In the genomic region with DNA sequence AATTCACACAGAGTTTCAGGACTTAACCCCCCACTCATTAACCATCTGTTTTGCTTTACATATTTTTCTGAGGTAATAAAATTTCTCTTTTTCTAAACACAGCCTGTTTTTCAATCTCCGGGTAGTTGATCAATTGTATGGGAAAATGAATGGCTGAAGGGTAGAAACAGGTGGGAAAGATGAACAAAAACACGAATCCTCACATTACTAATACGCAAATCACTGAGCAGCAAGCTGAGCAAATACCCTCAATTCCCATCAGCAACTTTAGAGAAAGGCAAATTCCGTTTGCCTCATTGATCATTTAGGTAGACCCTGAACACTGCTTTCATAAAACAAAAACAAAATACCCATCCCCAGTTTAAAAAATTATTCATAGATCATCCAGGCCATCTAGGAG, we compare ENCODE assay signal across 1 cellular context.
A peak's percentile ranks its signal among the peaks of the same experiment; 100 is the strongest.
TF ChIP-seq lines count a peak whose summit lies in the region.

No MANE protein-coding gene starts in this region.

TF ChIP-seq in GM12878, 131 proteins besides CTCF, POLR2A, EP300 and RAD21 (continues in another document):
- no peak for TF ChIP-seq SMAD5 (IDR thresholded peaks at IDR 0.05; ENCODE audit: low read depth)
- peak; percentile 73 for TF ChIP-seq JUNB (IDR thresholded peaks at IDR 0.05)
- no peak for TF ChIP-seq PKNOX1 (IDR thresholded peaks at IDR 0.05)
- peak; percentile 27; the same call in 1 of the 2 replicates for TF ChIP-seq NFIC (IDR thresholded peaks at IDR 0.05; ENCODE audit: low read depth, low read length)
- TF ChIP-seq ETV6 (conservative IDR thresholded peaks at IDR 0.05 in 1 of 2, IDR thresholded peaks at IDR 0.05 in 1 of 2; ENCODE audit: borderline replicate concordance in 1 of 2, low read depth in 1 of 2) = no peak
- no peak for TF ChIP-seq NR2F1 (conservative IDR thresholded peaks at IDR 0.05)
- no peak for TF ChIP-seq STAT1 (conservative IDR thresholded peaks at IDR 0.05)
- no peak for TF ChIP-seq CEBPZ (IDR thresholded peaks at IDR 0.05; ENCODE audit: low read depth, low read length)
- no peak for TF ChIP-seq PRDM15 (CRISPR knock-in tag; IDR thresholded peaks at IDR 0.05)
- no peak for TF ChIP-seq MXI1 (IDR thresholded peaks at IDR 0.05; ENCODE audit: low read depth, low read length)
- TF ChIP-seq, protein P1, sequence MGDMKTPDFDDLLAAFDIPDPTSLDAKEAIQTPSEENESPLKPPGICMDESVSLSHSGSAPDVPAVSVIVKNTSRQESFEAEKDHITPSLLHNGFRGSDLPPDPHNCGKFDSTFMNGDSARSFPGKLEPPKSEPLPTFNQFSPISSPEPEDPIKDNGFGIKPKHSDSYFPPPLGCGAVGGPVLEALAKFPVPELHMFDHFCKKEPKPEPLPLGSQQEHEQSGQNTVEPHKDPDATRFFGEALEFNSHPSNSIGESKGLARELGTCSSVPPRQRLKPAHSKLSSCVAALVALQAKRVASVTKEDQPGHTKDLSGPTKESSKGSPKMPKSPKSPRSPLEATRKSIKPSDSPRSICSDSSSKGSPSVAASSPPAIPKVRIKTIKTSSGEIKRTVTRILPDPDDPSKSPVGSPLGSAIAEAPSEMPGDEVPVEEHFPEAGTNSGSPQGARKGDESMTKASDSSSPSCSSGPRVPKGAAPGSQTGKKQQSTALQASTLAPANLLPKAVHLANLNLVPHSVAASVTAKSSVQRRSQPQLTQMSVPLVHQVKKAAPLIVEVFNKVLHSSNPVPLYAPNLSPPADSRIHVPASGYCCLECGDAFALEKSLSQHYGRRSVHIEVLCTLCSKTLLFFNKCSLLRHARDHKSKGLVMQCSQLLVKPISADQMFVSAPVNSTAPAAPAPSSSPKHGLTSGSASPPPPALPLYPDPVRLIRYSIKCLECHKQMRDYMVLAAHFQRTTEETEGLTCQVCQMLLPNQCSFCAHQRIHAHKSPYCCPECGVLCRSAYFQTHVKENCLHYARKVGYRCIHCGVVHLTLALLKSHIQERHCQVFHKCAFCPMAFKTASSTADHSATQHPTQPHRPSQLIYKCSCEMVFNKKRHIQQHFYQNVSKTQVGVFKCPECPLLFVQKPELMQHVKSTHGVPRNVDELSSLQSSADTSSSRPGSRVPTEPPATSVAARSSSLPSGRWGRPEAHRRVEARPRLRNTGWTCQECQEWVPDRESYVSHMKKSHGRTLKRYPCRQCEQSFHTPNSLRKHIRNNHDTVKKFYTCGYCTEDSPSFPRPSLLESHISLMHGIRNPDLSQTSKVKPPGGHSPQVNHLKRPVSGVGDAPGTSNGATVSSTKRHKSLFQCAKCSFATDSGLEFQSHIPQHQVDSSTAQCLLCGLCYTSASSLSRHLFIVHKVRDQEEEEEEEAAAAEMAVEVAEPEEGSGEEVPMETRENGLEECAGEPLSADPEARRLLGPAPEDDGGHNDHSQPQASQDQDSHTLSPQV (IDR thresholded peaks at IDR 0.05) = no peak
- TF ChIP-seq, protein P2, sequence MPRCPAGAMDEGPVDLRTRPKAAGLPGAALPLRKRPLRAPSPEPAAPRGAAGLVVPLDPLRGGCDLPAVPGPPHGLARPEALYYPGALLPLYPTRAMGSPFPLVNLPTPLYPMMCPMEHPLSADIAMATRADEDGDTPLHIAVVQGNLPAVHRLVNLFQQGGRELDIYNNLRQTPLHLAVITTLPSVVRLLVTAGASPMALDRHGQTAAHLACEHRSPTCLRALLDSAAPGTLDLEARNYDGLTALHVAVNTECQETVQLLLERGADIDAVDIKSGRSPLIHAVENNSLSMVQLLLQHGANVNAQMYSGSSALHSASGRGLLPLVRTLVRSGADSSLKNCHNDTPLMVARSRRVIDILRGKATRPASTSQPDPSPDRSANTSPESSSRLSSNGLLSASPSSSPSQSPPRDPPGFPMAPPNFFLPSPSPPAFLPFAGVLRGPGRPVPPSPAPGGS (IDR thresholded peaks at IDR 0.05; ENCODE audit: borderline replicate concordance, insufficient read depth, low read depth, low read length, poor library complexity, severe bottlenecking) = peak; percentile 84
- peak; percentile 49; the same call in 1 of the 2 replicates for TF ChIP-seq IRF4 (IDR thresholded peaks at IDR 0.05; ENCODE audit: low read depth, low read length)
- TF ChIP-seq YBX1 (IDR thresholded peaks at IDR 0.05) = no peak
- no peak for TF ChIP-seq NR2C1 (IDR thresholded peaks at IDR 0.05)
- TF ChIP-seq, protein P3, sequence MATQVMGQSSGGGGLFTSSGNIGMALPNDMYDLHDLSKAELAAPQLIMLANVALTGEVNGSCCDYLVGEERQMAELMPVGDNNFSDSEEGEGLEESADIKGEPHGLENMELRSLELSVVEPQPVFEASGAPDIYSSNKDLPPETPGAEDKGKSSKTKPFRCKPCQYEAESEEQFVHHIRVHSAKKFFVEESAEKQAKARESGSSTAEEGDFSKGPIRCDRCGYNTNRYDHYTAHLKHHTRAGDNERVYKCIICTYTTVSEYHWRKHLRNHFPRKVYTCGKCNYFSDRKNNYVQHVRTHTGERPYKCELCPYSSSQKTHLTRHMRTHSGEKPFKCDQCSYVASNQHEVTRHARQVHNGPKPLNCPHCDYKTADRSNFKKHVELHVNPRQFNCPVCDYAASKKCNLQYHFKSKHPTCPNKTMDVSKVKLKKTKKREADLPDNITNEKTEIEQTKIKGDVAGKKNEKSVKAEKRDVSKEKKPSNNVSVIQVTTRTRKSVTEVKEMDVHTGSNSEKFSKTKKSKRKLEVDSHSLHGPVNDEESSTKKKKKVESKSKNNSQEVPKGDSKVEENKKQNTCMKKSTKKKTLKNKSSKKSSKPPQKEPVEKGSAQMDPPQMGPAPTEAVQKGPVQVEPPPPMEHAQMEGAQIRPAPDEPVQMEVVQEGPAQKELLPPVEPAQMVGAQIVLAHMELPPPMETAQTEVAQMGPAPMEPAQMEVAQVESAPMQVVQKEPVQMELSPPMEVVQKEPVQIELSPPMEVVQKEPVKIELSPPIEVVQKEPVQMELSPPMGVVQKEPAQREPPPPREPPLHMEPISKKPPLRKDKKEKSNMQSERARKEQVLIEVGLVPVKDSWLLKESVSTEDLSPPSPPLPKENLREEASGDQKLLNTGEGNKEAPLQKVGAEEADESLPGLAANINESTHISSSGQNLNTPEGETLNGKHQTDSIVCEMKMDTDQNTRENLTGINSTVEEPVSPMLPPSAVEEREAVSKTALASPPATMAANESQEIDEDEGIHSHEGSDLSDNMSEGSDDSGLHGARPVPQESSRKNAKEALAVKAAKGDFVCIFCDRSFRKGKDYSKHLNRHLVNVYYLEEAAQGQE (IDR thresholded peaks at IDR 0.05; ENCODE audit: low read depth, low read length) = no peak
- TF ChIP-seq ATF2 (IDR thresholded peaks at IDR 0.05; ENCODE audit: low read length) = peak; percentile 85
- TF ChIP-seq CBFB (IDR thresholded peaks at IDR 0.05; ENCODE audit: low read depth) = no peak
- no peak for TF ChIP-seq BACH1 (IDR thresholded peaks at IDR 0.05; ENCODE audit: borderline replicate concordance)
- TF ChIP-seq ESRRA (IDR thresholded peaks at IDR 0.05; ENCODE audit: low read length) = no peak
- no peak for TF ChIP-seq BRCA1 (IDR thresholded peaks at IDR 0.05; ENCODE audit: low read depth, low read length)
- TF ChIP-seq, protein P4, sequence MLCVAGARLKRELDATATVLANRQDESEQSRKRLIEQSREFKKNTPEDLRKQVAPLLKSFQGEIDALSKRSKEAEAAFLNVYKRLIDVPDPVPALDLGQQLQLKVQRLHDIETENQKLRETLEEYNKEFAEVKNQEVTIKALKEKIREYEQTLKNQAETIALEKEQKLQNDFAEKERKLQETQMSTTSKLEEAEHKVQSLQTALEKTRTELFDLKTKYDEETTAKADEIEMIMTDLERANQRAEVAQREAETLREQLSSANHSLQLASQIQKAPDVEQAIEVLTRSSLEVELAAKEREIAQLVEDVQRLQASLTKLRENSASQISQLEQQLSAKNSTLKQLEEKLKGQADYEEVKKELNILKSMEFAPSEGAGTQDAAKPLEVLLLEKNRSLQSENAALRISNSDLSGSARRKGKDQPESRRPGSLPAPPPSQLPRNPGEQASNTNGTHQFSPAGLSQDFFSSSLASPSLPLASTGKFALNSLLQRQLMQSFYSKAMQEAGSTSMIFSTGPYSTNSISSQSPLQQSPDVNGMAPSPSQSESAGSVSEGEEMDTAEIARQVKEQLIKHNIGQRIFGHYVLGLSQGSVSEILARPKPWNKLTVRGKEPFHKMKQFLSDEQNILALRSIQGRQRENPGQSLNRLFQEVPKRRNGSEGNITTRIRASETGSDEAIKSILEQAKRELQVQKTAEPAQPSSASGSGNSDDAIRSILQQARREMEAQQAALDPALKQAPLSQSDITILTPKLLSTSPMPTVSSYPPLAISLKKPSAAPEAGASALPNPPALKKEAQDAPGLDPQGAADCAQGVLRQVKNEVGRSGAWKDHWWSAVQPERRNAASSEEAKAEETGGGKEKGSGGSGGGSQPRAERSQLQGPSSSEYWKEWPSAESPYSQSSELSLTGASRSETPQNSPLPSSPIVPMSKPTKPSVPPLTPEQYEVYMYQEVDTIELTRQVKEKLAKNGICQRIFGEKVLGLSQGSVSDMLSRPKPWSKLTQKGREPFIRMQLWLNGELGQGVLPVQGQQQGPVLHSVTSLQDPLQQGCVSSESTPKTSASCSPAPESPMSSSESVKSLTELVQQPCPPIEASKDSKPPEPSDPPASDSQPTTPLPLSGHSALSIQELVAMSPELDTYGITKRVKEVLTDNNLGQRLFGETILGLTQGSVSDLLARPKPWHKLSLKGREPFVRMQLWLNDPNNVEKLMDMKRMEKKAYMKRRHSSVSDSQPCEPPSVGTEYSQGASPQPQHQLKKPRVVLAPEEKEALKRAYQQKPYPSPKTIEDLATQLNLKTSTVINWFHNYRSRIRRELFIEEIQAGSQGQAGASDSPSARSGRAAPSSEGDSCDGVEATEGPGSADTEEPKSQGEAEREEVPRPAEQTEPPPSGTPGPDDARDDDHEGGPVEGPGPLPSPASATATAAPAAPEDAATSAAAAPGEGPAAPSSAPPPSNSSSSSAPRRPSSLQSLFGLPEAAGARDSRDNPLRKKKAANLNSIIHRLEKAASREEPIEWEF (IDR thresholded peaks at IDR 0.05; ENCODE audit: insufficient replicate concordance, low read depth, low read length) = peak; percentile 92
- 0 out of 2 replicates have a peak, but pooled peaks have one; percentile 10 for TF ChIP-seq RUNX3 (IDR thresholded peaks at IDR 0.05; ENCODE audit: low read length)
- TF ChIP-seq JUND (IDR thresholded peaks at IDR 0.05; ENCODE audit: low read depth, low read length) = no peak
